In the genomic region with DNA sequence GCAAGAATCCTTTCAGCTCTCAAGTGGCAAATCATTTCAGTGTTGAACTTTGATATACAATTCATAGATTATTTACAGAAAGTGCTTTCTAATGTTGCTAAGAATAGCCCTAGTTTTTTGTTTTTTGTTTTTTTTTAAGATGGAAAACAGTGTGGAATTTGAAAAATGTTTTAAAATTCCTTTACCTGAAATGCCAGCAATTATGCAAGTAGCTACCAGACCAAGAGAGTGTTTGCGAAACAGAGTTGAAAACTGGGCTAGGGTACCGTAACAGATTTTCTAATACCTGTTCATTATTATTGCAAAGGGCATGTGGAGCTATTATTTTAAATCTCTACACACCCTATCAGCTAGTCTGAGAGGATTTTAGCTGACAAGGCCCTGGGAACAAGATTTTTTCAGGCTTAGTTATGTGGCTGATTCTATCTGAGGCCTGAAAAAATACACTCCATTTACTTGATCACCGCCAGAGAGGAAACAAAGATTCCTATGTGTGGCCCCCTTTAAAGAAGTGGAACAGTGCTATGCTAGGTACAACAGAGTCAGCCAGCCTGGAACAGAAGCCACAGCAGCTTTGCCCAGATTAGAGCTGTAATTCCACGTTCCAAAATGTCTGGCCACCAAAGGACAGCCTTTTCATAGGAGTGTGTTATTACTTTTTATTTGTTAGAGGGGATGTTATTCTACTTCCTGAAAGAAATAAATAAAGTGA, we compare ENCODE assay signal across 15 cellular contexts.
"Had no signal": no experiment of that assay in that cellular context is flagged by ENCODE, and none has a peak within 500 bp of the region (broad histone marks: within the 10 kb centered on the region; RNA-seq: fewer than 3 reads in every experiment).

No MANE protein-coding gene starts in this region.

- H3K4me1 ChIP-seq: gastroesophageal sphincter, left ventricle myocardium inferior, parathyroid adenoma, tibial artery, uterus had no signal

- ATAC-seq: effector memory CD8-positive, alpha-beta T cell; gastroesophageal sphincter; stimulated activated naive B cell treated with anti-CD40 and anti-IgM and Interleukin-4, amounts not matched to agents 10 μg/mL and 1 μg/mL and 100 μg/mL, for 72 hours had no signal

- DNase-seq: activated CD4-positive, alpha-beta T cell treated with anti-CD3 and anti-CD28 coated beads, Interleukin-2, amount 10 ng/mL, durations not matched to agents 7 days and 5 days; activated naive CD4-positive, alpha-beta T cell treated with anti-CD3 and anti-CD28 coated beads for 36 hours; dermis blood vessel endothelial cell; effector memory CD8-positive, alpha-beta T cell; left ventricle myocardium inferior; mesenchymal stem cell; retina; stimulated activated CD4-positive, alpha-beta T cell treated with anti-CD3 and anti-CD28 coated beads, Interleukin-15, amount 100 ng/mL, for 24 hours; stimulated activated CD4-positive, alpha-beta T cell treated with anti-CD3 and anti-CD28 coated beads, Interleukin-4, amount 100 ng/mL, for 1 hour; stimulated activated naive B cell treated with anti-CD40 and anti-IgM and Interleukin-4, amounts not matched to agents 10 μg/mL and 1 μg/mL and 100 μg/mL, for 72 hours; tibial artery; uterus had no signal

- H3K27me3 ChIP-seq: gastroesophageal sphincter, tibial artery, uterus had no signal

- H3K79me2 ChIP-seq: parathyroid adenoma had no signal

- H3K9me3 ChIP-seq: gastroesophageal sphincter, left ventricle myocardium inferior, tibial artery, uterus had no signal

- H3K4me3 ChIP-seq: gastroesophageal sphincter, left ventricle myocardium inferior, tibial artery, uterus had no signal

- H3K27ac ChIP-seq: epithelial cell of prostate, gastroesophageal sphincter, left ventricle myocardium inferior, parathyroid adenoma, tibial artery, uterus had no signal

- H3K36me3 ChIP-seq: gastroesophageal sphincter, left ventricle myocardium inferior, tibial artery, uterus had no signal

- H3K9ac ChIP-seq: parathyroid adenoma had no signal
